1 cellular context compared by ENCODE assay signal in genomic region chr22:46983046-46983445, GRCh38.
TF ChIP-seq lines count a peak whose summit lies in the region.

No MANE protein-coding gene starts in this region.

TF ChIP-seq in WTC11, 78 proteins besides CTCF, POLR2A, EP300 and RAD21 (continued from another document):
- no peak for TF ChIP-seq AFF4 (CRISPR knock-in tag; IDR thresholded peaks at IDR 0.05; ENCODE audit: borderline replicate concordance)
- TF ChIP-seq FOXJ3 (CRISPR knock-in tag; IDR thresholded peaks at IDR 0.05; ENCODE audit: borderline replicate concordance), result no peak
- TF ChIP-seq E2F4 (CRISPR knock-in tag; IDR thresholded peaks at IDR 0.05; ENCODE audit: borderline replicate concordance, low read depth), result no peak
- TF ChIP-seq SOX15 (CRISPR knock-in tag; IDR thresholded peaks at IDR 0.05), result no peak
- TF ChIP-seq ATF6 (CRISPR knock-in tag; IDR thresholded peaks at IDR 0.05), result no peak
- no peak for TF ChIP-seq E2F1 (CRISPR knock-in tag; IDR thresholded peaks at IDR 0.05)
- no peak for TF ChIP-seq ZNF121 (CRISPR knock-in tag; IDR thresholded peaks at IDR 0.05)
- TF ChIP-seq HMGA2 (CRISPR knock-in tag; IDR thresholded peaks at IDR 0.05), result no peak
- no peak for TF ChIP-seq CREB1 (CRISPR knock-in tag; IDR thresholded peaks at IDR 0.05)
- no peak for TF ChIP-seq ARID4B (CRISPR knock-in tag; IDR thresholded peaks at IDR 0.05; ENCODE audit: borderline replicate concordance)
- no peak for TF ChIP-seq CBFB (CRISPR knock-in tag; IDR thresholded peaks at IDR 0.05; ENCODE audit: low read depth)
- TF ChIP-seq CREM (CRISPR knock-in tag; IDR thresholded peaks at IDR 0.05), result no peak
- no peak for TF ChIP-seq TEAD4 (CRISPR knock-in tag; IDR thresholded peaks at IDR 0.05)
- TF ChIP-seq ZNF425 (CRISPR knock-in tag; conservative IDR thresholded peaks at IDR 0.05), result no peak
- no peak for TF ChIP-seq RORB (CRISPR knock-in tag; IDR thresholded peaks at IDR 0.05)
